26 cellular contexts compared by ENCODE assay signal in the genomic region with DNA sequence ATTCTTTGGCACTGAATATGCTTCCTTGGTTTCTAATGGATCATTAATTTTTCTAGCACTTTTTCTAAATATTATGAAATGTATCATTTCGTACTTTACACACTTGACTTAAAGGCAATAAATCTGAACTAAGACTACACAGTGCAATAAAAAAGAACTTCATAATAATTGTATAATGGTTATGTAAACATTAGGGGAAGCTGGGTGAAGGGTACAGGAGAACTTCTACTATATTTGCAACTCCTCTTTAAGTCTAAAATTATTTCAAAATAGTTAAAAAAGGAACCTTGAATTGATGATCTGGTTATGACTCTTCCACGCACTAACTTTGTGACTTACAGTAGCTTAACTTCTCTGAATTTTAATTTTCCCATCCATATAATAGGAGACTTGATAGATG.
"Had no signal": no experiment of that assay in that cellular context is flagged by ENCODE, and none has a peak within 500 bp of the region (broad histone marks: within the 10 kb centered on the region; RNA-seq: fewer than 3 reads in every experiment).

No MANE protein-coding gene starts in this region.

- H3K4me3 ChIP-seq: stomach, suprapubic skin, testis, thoracic aorta, thyroid gland, tibial artery, tibial nerve, transverse colon, upper lobe of left lung, upper lobe of right lung, uterus, vagina had no signal

- H3K9me3 ChIP-seq: stomach, suprapubic skin, testis, thoracic aorta, thyroid gland, tibial artery, tibial nerve, transverse colon, upper lobe of left lung, upper lobe of right lung, uterus, vagina had no signal

- H3K36me3 ChIP-seq: stomach, suprapubic skin, thoracic aorta, thyroid gland, tibial artery, tibial nerve, transverse colon, upper lobe of left lung, upper lobe of right lung, vagina had no signal

- DNase-seq: stimulated activated CD4-positive, alpha-beta T cell treated with anti-CD3 and anti-CD28 coated beads, Interleukin-2, amount 100 ng/mL, for 48 hours; stimulated activated CD4-positive, alpha-beta T cell treated with anti-CD3 and anti-CD28 coated beads, Interleukin-4, amount 100 ng/mL, for 1 hour; stimulated activated CD4-positive, alpha-beta T cell treated with anti-CD3 and anti-CD28 coated beads, Interleukin-4, amount 100 ng/mL, for 24 hours; stimulated activated CD4-positive, alpha-beta T cell treated with anti-CD3 and anti-CD28 coated beads, Interleukin-4, amount 100 ng/mL, for 4 hours; stimulated activated CD8-positive, alpha-beta memory T cell treated with anti-CD3 and anti-CD28 coated beads, Interleukin-4, amount 100 ng/mL, for 48 hours; stimulated activated naive B cell treated with anti-CD40 and anti-IgM and Interleukin-4, amounts not matched to agents 10 μg/mL and 1 μg/mL and 100 μg/mL, for 72 hours; stimulated activated naive CD4-positive, alpha-beta T cell; stimulated activated naive CD4-positive, alpha-beta T cell treated with Interleukin-2 at 50 U/mL for 16 hours; stimulated activated naive CD8-positive, alpha-beta T cell treated with anti-CD3 and anti-CD28 coated beads, Interleukin-15, amount 100 ng/mL, for 72 hours; stimulated activated naive CD8-positive, alpha-beta T cell treated with anti-CD3 and anti-CD28 coated beads, Interleukin-15, Interleukin-2, amounts not matched to agents 100 U/mL and 50 U/mL, for 24 hours; stomach; substantia nigra; testis; thyroid gland; tibial artery; transverse colon; trophoblast cell; upper lobe of left lung; upper lobe of right lung; uterus had no signal

- ATAC-seq: stimulated activated effector memory CD8-positive, alpha-beta T cell treated with anti-CD3 and anti-CD28 coated beads, Interleukin-12 subunit alpha, Interleukin-12 subunit beta, amount 100 ng/mL, for 72 hours; stimulated activated memory B cell treated with anti-CD40 and anti-IgM and Interleukin-4, amounts not matched to agents 10 μg/mL and 1 μg/mL and 100 μg/mL, for 72 hours; stimulated activated naive B cell treated with anti-CD40 and anti-IgM and Interleukin-4, amounts not matched to agents 10 μg/mL and 1 μg/mL and 100 μg/mL, for 72 hours; stimulated activated naive CD8-positive, alpha-beta T cell treated with anti-CD3 and anti-CD28 coated beads, Interleukin-15, amount 100 ng/mL, for 72 hours; stimulated activated naive CD8-positive, alpha-beta T cell treated with anti-CD3 and anti-CD28 coated beads, Interleukin-15, Interleukin-2, amounts not matched to agents 100 U/mL and 50 U/mL, for 24 hours; upper lobe of right lung had no signal

- H3K4me1 ChIP-seq: thyroid gland, tibial artery, upper lobe of right lung, uterus had no signal

- H3K27ac ChIP-seq: stomach, suprapubic skin, testis, thoracic aorta, thyroid gland, tibial artery, tibial nerve, transverse colon, upper lobe of left lung, upper lobe of right lung, uterus, vagina had no signal

- H3K27me3 ChIP-seq: testis, thyroid gland, tibial artery, tibial nerve, transverse colon, upper lobe of left lung, uterus, vagina had no signal
